Comparison of ENCODE assay signal across 8 cellular contexts in genomic region chrX:153934473-153935325, GRCh38. TPM values are rescaled to one million over a fixed set of nuclear protein-coding genes. Genes with fewer than 3 reads are reported as not detected.
A peak's percentile ranks its signal among the peaks of the same experiment; 100 is the strongest.
DNase-seq lines count a peak whose midpoint lies in the region; ATAC-seq and TF ChIP-seq lines count a peak whose summit lies in the region.

Gene NAA10 (minus strand): TSS chrX:153935037. CDS start chrX:153934904, 133 bp downstream.

- H3K9me3 Mint-ChIP-seq in endothelial cell (ENCODE audit: unreplicated experiment) = no peaks in the 10 kb centered on the region
- H3K9me3 Mint-ChIP-seq in stimulated activated naive B cell treated with anti-CD40 and anti-IgM and Interleukin-4, amounts not matched to agents 10 μg/mL and 1 μg/mL and 100 μg/mL, for 72 hours = no peaks in the 10 kb centered on the region

- peak within 1 kb of the TSS; percentile 89 for H3K4me3 Mint-ChIP-seq in endothelial cell (ENCODE audit: unreplicated experiment)
- peak within 1 kb of the TSS; percentile 87 to 89 for H3K4me3 Mint-ChIP-seq in stimulated activated naive B cell treated with anti-CD40 and anti-IgM and Interleukin-4, amounts not matched to agents 10 μg/mL and 1 μg/mL and 100 μg/mL, for 72 hours

- H3K36me3 Mint-ChIP-seq in endothelial cell (ENCODE audit: low read depth, unreplicated experiment) = peaks cover 6% of the 10 kb centered on the region
- H3K36me3 Mint-ChIP-seq in stimulated activated naive B cell treated with anti-CD40 and anti-IgM and Interleukin-4, amounts not matched to agents 10 μg/mL and 1 μg/mL and 100 μg/mL, for 72 hours = peaks cover 15 to 32% of the 10 kb centered on the region in 2 donors

- H3K27ac ChIP-seq in C4-2B = peak within 1 kb of the TSS; percentile 96

- TF ChIP-seq CTCF in C4-2B (conservative IDR thresholded peaks at IDR 0.05) = no peak
- no peak for TF ChIP-seq CTCF in endothelial cell (IDR thresholded peaks at IDR 0.05; ENCODE audit: unreplicated experiment)

- POLR2A ChIA-PET in activated CD8-positive, alpha-beta memory T cell treated with anti-CD3 and anti-CD28 coated beads for 36 hours (lab: Charles Lee) = interaction anchor here (0.8 to 1.4 kb wide), 2 partner anchors 8 to 37 kb away, joined by 3 to 4 read pairs; partner anchors contain the start of gene HCFC1

- CTCF ChIA-PET in activated CD8-positive, alpha-beta memory T cell treated with anti-CD3 and anti-CD28 coated beads for 36 hours (lab: Charles Lee) = no interaction called here

- peaks cover 2% of the 10 kb centered on the region for H3K4me1 Mint-ChIP-seq in endothelial cell (ENCODE audit: unreplicated experiment)
- peaks cover 30% of the 10 kb centered on the region in 2 donors for H3K4me1 Mint-ChIP-seq in stimulated activated naive B cell treated with anti-CD40 and anti-IgM and Interleukin-4, amounts not matched to agents 10 μg/mL and 1 μg/mL and 100 μg/mL, for 72 hours

- DNase-seq in NCI-H69 (lab: John Stamatoyannopoulos, UW) (peak; percentile 89), endothelial cell (ENCODE audit: low spot score) (peak; percentile 64), mesenteric fat pad (ENCODE audit: low spot score) (no peak)
- peak; percentile 61 for DNase-seq in stimulated activated naive B cell treated with anti-CD40 and anti-IgM and Interleukin-4, amounts not matched to agents 10 μg/mL and 1 μg/mL and 100 μg/mL, for 72 hours

- TF ChIP-seq POLR2A in GM19099 (IDR thresholded peaks at IDR 0.05; ENCODE audit: extremely low read depth, insufficient read length, low read depth) = peak; percentile 60

- peaks cover 9% of the 10 kb centered on the region for H3K27me3 Mint-ChIP-seq in endothelial cell (ENCODE audit: unreplicated experiment)
- H3K27me3 Mint-ChIP-seq in stimulated activated naive B cell treated with anti-CD40 and anti-IgM and Interleukin-4, amounts not matched to agents 10 μg/mL and 1 μg/mL and 100 μg/mL, for 72 hours = no peaks in the 10 kb centered on the region

- H3K27ac Mint-ChIP-seq in endothelial cell (ENCODE audit: unreplicated experiment) = peak within 1 kb of the TSS; percentile 72
- H3K27ac Mint-ChIP-seq in stimulated activated naive B cell treated with anti-CD40 and anti-IgM and Interleukin-4, amounts not matched to agents 10 μg/mL and 1 μg/mL and 100 μg/mL, for 72 hours = peak within 1 kb of the TSS; percentile 94

- ATAC-seq in HG03196 (IDR thresholded peaks at IDR 0.05; ENCODE audit: unreplicated experiment) = peak; percentile 80
- ATAC-seq in stimulated activated naive B cell treated with anti-CD40 and anti-IgM and Interleukin-4, amounts not matched to agents 10 μg/mL and 1 μg/mL and 100 μg/mL, for 72 hours (replicated peaks) = peak; percentile 91 to 93

RNA-seq across cellular contexts. Expression of gene NAA10, which starts in this region (rescaled TPM):
- total RNA-seq in activated CD8-positive, alpha-beta memory T cell treated with anti-CD3 and anti-CD28 coated beads for 36 hours = 100 to 1,000 TPM; 166 to 167 TPM
- total RNA-seq in endothelial cell (ENCODE audit: unreplicated experiment) (85.5 TPM), mesenteric fat pad (118 TPM)
